Comparison of ENCODE assay signal across 18 cellular contexts in genomic region chr2:222445226-222445625, GRCh38. TPM values are rescaled to one million over a fixed set of nuclear protein-coding genes. Genes with fewer than 3 reads are reported as not detected.
DNase-seq lines count a peak whose midpoint lies in the region; TF ChIP-seq lines count a peak whose summit lies in the region.
"Had no signal": no experiment of that assay in that cellular context is flagged by ENCODE, and none has a peak within 500 bp of the region (broad histone marks: within the 10 kb centered on the region; RNA-seq: fewer than 3 reads in every experiment).

No MANE protein-coding gene starts in this region.

- H3K4me3 ChIP-seq in skeletal muscle cell (ENCODE audit: low read depth, low read length), result no peak overlapping the region
- H3K4me3 ChIP-seq: A549, K562 had no signal

- no peak overlapping the region for H3K27ac ChIP-seq in RWPE1
- H3K27ac ChIP-seq: A549, HL-60 had no signal

- CTCF ChIA-PET in RWPE1 (lab: Yijun Ruan, JAX), result no interaction called here

- no peak for TF ChIP-seq CTCF in RWPE1 (conservative IDR thresholded peaks at IDR 0.05; ENCODE audit: low read depth)

- DNase-seq in ELF-1 (ENCODE audit: low read depth, low spot score) (peak; percentile 50), RPMI7951 (ENCODE audit: low read depth) (peak; percentile 73), islet precursor cell (peak; percentile 63), skeletal muscle cell (ENCODE audit: low read depth) (peak; percentile 24), medulla oblongata (ENCODE audit: extremely low spot score) (no peak), RWPE1 (ENCODE audit: low spot score) (no peak)
- no peak for DNase-seq in stimulated activated CD8-positive, alpha-beta memory T cell treated with anti-CD3 and anti-CD28 coated beads, Interleukin-4, amount 100 ng/mL, for 48 hours
- DNase-seq: AML-193, Caco-2, NCI-H1105 treated with DMSO at 0.1 percent for 48 hours, NCI-H187 treated with DMSO at 0.1 percent for 48 hours, NCI-H2171, NCI-H510A, SIG-M5 had no signal

- POLR2A ChIA-PET in RWPE1 (lab: Yijun Ruan, JAX; ENCODE audit: low non-redundant PET), result no interaction called here

RNA-seq across cellular contexts. Expression of gene SGPP2, which starts 20.9 kb away (rescaled TPM):
- total RNA-seq in RPMI7951 (2014; rRNA removed; shearing (Covaris generic)), result 0.10 TPM in 1 of 2 replicates, not detected in the other
- total RNA-seq: Caco-2, H4 had no signal

Comparison
In these comparisons a context has a peak if more than half of its experiments do, and no peak if none do; other contexts are left out.
1. DNase-seq: peak in ELF-1 (single experiment), RPMI7951 (single experiment), islet precursor cell (single experiment) and skeletal muscle cell (single experiment); none in stimulated activated CD8-positive, alpha-beta memory T cell treated with anti-CD3 and anti-CD28 coated beads, Interleukin-4, amount 100 ng/mL, for 48 hours (single experiment), medulla oblongata (single experiment) and RWPE1 (single experiment).